Comparison of ENCODE assay signal across 8 cellular contexts in the genomic region with DNA sequence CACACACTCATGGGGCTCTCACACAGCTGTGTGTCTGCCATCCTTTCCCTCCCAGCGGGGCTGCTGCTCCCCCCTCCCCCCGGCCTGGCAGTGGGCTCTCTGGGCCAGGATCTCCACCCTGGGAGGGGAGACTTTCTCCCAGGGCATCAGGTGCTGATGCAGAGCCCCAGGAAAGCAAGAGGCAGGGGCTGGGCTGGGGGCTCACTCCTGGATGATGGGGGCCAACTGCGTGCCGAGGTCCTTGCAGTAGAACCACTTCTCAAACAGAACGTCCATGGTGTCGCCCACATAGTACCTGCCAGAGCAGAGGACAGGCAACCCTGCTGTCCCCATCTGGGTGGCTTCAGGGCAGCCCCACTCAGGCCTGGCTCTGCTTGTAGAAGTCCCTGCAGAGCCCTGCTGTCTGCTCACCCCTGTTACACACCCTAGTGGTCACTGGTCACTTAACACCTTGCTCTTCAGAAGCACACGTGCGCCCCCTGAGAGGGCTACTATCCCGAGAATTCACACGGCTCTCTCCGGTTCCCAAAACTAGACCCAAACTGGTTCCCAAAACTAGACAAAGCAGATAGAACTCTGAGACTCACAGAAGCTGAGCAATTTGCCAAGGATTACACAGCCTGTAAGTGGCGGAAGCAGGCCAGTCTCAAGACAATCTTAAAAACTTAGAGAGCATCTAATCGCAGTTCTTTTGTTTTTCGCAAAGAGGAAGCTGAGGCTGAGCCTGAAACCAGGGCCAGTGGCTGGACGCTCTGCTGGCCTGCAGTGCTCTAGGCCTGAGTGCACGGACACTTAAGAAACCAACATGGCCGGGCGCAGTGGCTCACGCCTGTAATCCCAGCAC. TPM values are rescaled to one million over a fixed set of nuclear protein-coding genes. Genes with fewer than 3 reads are reported as not detected.
DNase-seq lines count a peak whose midpoint lies in the region; ATAC-seq, FAIRE-seq and TF ChIP-seq lines count a peak whose summit lies in the region.

No MANE protein-coding gene starts in this region.

- no peaks in the 10 kb centered on the region for H3K9me3 ChIP-seq in sigmoid colon

- peak; percentile 52 for FAIRE-seq in GM18507 (lab: Jason Lieb, UNC)

- peaks cover 0 to 6% of the 10 kb centered on the region in 2 donors for H3K4me1 Mint-ChIP-seq in effector memory CD8-positive, alpha-beta T cell (ENCODE audit: low read depth in 2 of 2)

- POLR2A ChIA-PET in AG04449 (lab: Yijun Ruan, JAX), result no interaction called here

- no peaks in the 10 kb centered on the region for H3K27me3 ChIP-seq in sigmoid colon

- no peak overlapping the region for H3K4me3 ChIP-seq in AG04449 (ENCODE audit: low read depth, low read length)
- no peak overlapping the region for H3K4me3 ChIP-seq in sigmoid colon

- peaks cover 0 to 10% (median 2%) of the 10 kb centered on the region in 4 donors for H3K4me1 ChIP-seq in sigmoid colon

- H3K27ac Mint-ChIP-seq in effector memory CD8-positive, alpha-beta T cell, result no peak overlapping the region

- no peaks in the 10 kb centered on the region for H3K36me3 ChIP-seq in sigmoid colon

- H3K27ac ChIP-seq in sigmoid colon, result no peak overlapping the region

- DNase-seq in AG04449 (ENCODE audit: low read depth, low spot score) (no peak), GM18507 (ENCODE audit: extremely low spot score, insufficient read length, low read depth) (no peak), SW480 (ENCODE audit: low spot score) (peak; percentile 63), cardiac septum (ENCODE audit: low spot score) (peak; percentile 63), sigmoid colon (peak; percentile 69), NCI-H1436 (lab: John Stamatoyannopoulos, UW) (no peak)
- DNase-seq in effector memory CD8-positive, alpha-beta T cell, result no peak

- H3K36me3 Mint-ChIP-seq in effector memory CD8-positive, alpha-beta T cell (ENCODE audit: insufficient read depth), result no peaks in the 10 kb centered on the region

- intact Hi-C loops in cardiac septum (cut with DNase I) (no loop called here), sigmoid colon (cut with DNase I) (no loop called here)

- no peak for TF ChIP-seq POLR2A in sigmoid colon (IDR thresholded peaks at IDR 0.05)

- no peaks in the 10 kb centered on the region for H3K9me3 Mint-ChIP-seq in effector memory CD8-positive, alpha-beta T cell

- no peaks in the 10 kb centered on the region for H3K27me3 Mint-ChIP-seq in effector memory CD8-positive, alpha-beta T cell

- no peak overlapping the region for H3K4me3 Mint-ChIP-seq in effector memory CD8-positive, alpha-beta T cell

- CTCF ChIA-PET in AG04449 (lab: Yijun Ruan, JAX), result interaction anchor here (0.7 to 1.1 kb wide), 2 partner anchors 12 to 15 kb away, joined by 3 to 5 read pairs; no protein-coding TSS in a partner anchor

- WGBS in sigmoid colon, 2 donors, result 85 to 89% methylated on average over 19 of the region's 19 CpGs

- TF ChIP-seq CTCF in AG04449 (IDR thresholded peaks at IDR 0.05; ENCODE audit: insufficient read depth, low read length, missing control alignments) (peak; percentile 40), sigmoid colon (IDR thresholded peaks at IDR 0.05) (peak in 1 of 4 experiments; percentile 21)

- no peak for TF ChIP-seq EP300 in Ishikawa (IDR thresholded peaks at IDR 0.05; ENCODE audit: borderline replicate concordance)
- no peak for TF ChIP-seq EP300 in sigmoid colon (IDR thresholded peaks at IDR 0.05)

- ATAC-seq in effector memory CD8-positive, alpha-beta T cell (replicated peaks), result no peak

- TF ChIP-seq RAD21 in Ishikawa (IDR thresholded peaks at IDR 0.05; ENCODE audit: low read depth), result peak; percentile 64

TF ChIP-seq in Ishikawa, 13 proteins besides CTCF, POLR2A, EP300 and RAD21:
- TF ChIP-seq EGR1 (IDR thresholded peaks at IDR 0.05), result no peak
- no peak for TF ChIP-seq TEAD4 (IDR thresholded peaks at IDR 0.05)
- TF ChIP-seq, protein P1, sequence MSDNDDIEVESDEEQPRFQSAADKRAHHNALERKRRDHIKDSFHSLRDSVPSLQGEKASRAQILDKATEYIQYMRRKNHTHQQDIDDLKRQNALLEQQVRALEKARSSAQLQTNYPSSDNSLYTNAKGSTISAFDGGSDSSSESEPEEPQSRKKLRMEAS (IDR thresholded peaks at IDR 0.05), result no peak
- no peak for TF ChIP-seq CREB1 (IDR thresholded peaks at IDR 0.05; ENCODE audit: low read depth)
- TF ChIP-seq TCF12 (IDR thresholded peaks at IDR 0.05; ENCODE audit: low read depth), result no peak
- TF ChIP-seq, protein P2, sequence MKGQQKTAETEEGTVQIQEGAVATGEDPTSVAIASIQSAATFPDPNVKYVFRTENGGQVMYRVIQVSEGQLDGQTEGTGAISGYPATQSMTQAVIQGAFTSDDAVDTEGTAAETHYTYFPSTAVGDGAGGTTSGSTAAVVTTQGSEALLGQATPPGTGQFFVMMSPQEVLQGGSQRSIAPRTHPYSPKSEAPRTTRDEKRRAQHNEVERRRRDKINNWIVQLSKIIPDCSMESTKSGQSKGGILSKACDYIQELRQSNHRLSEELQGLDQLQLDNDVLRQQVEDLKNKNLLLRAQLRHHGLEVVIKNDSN (IDR thresholded peaks at IDR 0.05), result no peak
- TF ChIP-seq CEBPB (IDR thresholded peaks at IDR 0.05), result no peak
TF ChIP-seq in Ishikawa: peak in this region for 0.

RNA-seq across cellular contexts. Expression of a gene that starts 6.6 kb away (rescaled TPM):
- total RNA-seq in cardiac septum (0.94 TPM), sigmoid colon (1 to 10 TPM in 1 of 4 donors, under 1 TPM in 3; 0.33 to 2.6 (median 0.59) TPM)
- polyA plus RNA-seq in sigmoid colon, result 1 to 10 TPM in 2 of 3 donors, not detected in 1; 1.8 to 3.0 TPM

RNA-seq across cellular contexts. Expression of a gene that starts 21.9 kb away (rescaled TPM):
- total RNA-seq in cardiac septum (2.5 TPM), sigmoid colon (1 to 10 TPM; 2.5 to 5.6 (median 3.5) TPM)
- 10 to 100 TPM in 2 of 3 donors, 1 to 10 TPM in 1; 8.3 to 37.9 (median 12.6) TPM for polyA plus RNA-seq in sigmoid colon

Comparison
In these comparisons a context has a peak if more than half of its experiments do, and no peak if none do; other contexts are left out.
1. DNase-seq: peak in SW480 (single experiment), cardiac septum (single experiment) and sigmoid colon (single experiment); none in AG04449 (single experiment), GM18507 (single experiment), NCI-H1436 (single experiment) and effector memory CD8-positive, alpha-beta T cell (0 of 3).